19 cellular contexts compared by ENCODE assay signal in genomic region chr12:41527529-41528116, GRCh38.
"Had no signal": no experiment of that assay in that cellular context is flagged by ENCODE, and none has a peak within 500 bp of the region (broad histone marks: within the 10 kb centered on the region; RNA-seq: fewer than 3 reads in every experiment).

No MANE protein-coding gene starts in this region.

- H3K36me3 Mint-ChIP-seq: immature natural killer cell; memory B cell; mesothelial cell of epicardium; natural killer cell treated with Interleukin-12 subunit alpha and Interleukin-12 subunit beta and Interleukin-15 and Interleukin-18, amount 100 ng/mL, for 72 hours; stimulated activated effector memory CD8-positive, alpha-beta T cell treated with anti-CD3 and anti-CD28 coated beads, Interleukin-12 subunit alpha, Interleukin-12 subunit beta, amount 100 ng/mL, for 72 hours; type B pancreatic cell had no signal

- DNase-seq: effector memory CD4-positive, alpha-beta T cell; gastrocnemius medialis; immature natural killer cell; kidney; left cardiac atrium; left ventricle myocardium inferior; lower lobe of right lung; stimulated activated CD4-positive, alpha-beta T cell treated with anti-CD3 and anti-CD28 coated beads, Interleukin-4, amount 100 ng/mL, for 1 hour; stimulated activated CD8-positive, alpha-beta memory T cell treated with anti-CD3 and anti-CD28 coated beads, Interleukin-4, amount 100 ng/mL, for 48 hours; stimulated activated naive CD8-positive, alpha-beta T cell treated with anti-CD3 and anti-CD28 coated beads, Interleukin-15, Interleukin-2, amounts not matched to agents 100 U/mL and 50 U/mL, for 24 hours; thyroid gland; uterus had no signal

- H3K4me1 Mint-ChIP-seq: memory B cell; stimulated activated effector memory CD8-positive, alpha-beta T cell treated with anti-CD3 and anti-CD28 coated beads, Interleukin-12 subunit alpha, Interleukin-12 subunit beta, amount 100 ng/mL, for 72 hours had no signal

- H3K4me3 Mint-ChIP-seq: immature natural killer cell; memory B cell; mesothelial cell of epicardium; natural killer cell treated with Interleukin-12 subunit alpha and Interleukin-12 subunit beta and Interleukin-15 and Interleukin-18, amount 100 ng/mL, for 72 hours; stimulated activated effector memory CD8-positive, alpha-beta T cell treated with anti-CD3 and anti-CD28 coated beads, Interleukin-12 subunit alpha, Interleukin-12 subunit beta, amount 100 ng/mL, for 72 hours; type B pancreatic cell had no signal

- H3K27me3 Mint-ChIP-seq: natural killer cell treated with Interleukin-12 subunit alpha and Interleukin-12 subunit beta and Interleukin-15 and Interleukin-18, amount 100 ng/mL, for 72 hours had no signal

- FAIRE-seq: endometrium, kidney had no signal

- H3K27ac Mint-ChIP-seq: immature natural killer cell; memory B cell; mesothelial cell of epicardium; natural killer cell treated with Interleukin-12 subunit alpha and Interleukin-12 subunit beta and Interleukin-15 and Interleukin-18, amount 100 ng/mL, for 72 hours; stimulated activated effector memory CD8-positive, alpha-beta T cell treated with anti-CD3 and anti-CD28 coated beads, Interleukin-12 subunit alpha, Interleukin-12 subunit beta, amount 100 ng/mL, for 72 hours; type B pancreatic cell had no signal

- H3K9me3 Mint-ChIP-seq: immature natural killer cell; memory B cell; mesothelial cell of epicardium; stimulated activated effector memory CD8-positive, alpha-beta T cell treated with anti-CD3 and anti-CD28 coated beads, Interleukin-12 subunit alpha, Interleukin-12 subunit beta, amount 100 ng/mL, for 72 hours; type B pancreatic cell had no signal

- ATAC-seq: gastrocnemius medialis; left cardiac atrium; lower lobe of right lung; natural killer cell treated with Interleukin-12 subunit alpha and Interleukin-12 subunit beta and Interleukin-15 and Interleukin-18, amount 100 ng/mL, for 72 hours; sciatic nerve; stimulated activated effector memory CD8-positive, alpha-beta T cell treated with anti-CD3 and anti-CD28 coated beads, Interleukin-12 subunit alpha, Interleukin-12 subunit beta, amount 100 ng/mL, for 72 hours; stimulated activated naive CD8-positive, alpha-beta T cell treated with anti-CD3 and anti-CD28 coated beads, Interleukin-15, Interleukin-2, amounts not matched to agents 100 U/mL and 50 U/mL, for 24 hours had no signal
